ENCODE assay signal across 7 cellular contexts in the genomic region with DNA sequence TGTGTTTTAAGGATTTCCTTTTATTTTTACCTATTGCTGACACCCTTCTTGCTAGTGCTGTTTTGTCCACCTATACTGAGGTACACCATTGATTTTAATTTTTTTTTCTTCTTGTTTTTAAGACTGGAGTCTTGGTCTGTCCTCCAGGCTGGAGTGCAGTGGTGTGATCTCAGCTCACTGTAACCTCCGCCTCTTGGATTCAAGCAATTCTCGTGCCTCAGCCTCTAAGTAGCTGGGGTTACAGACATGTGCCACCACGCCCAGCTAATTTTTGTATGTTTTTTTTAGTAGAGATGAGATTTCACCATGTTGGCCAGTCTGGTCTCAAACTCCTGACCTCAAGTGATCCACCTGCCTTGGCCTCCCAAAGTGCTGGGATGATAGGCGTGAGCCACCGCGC. TPM values are rescaled to one million over a fixed set of nuclear protein-coding genes. Genes with fewer than 3 reads are reported as not detected.
A peak's percentile ranks its signal among the peaks of the same experiment; 100 is the strongest.
DNase-seq lines count a peak whose midpoint lies in the region; ATAC-seq, FAIRE-seq and TF ChIP-seq lines count a peak whose summit lies in the region.
"Not testable (repeated sequence)": the region's sequence is repeated elsewhere in the genome, so short reads cannot be mapped to it uniquely, and the experiment has no call there.

No MANE protein-coding gene starts in this region.

- WGBS in A549 (ENCODE audit: missing lambda C conversion rate): 45% methylated on average over 6 of the region's 6 CpGs

- TF ChIP-seq RAD21 in A549 (conservative IDR thresholded peaks at IDR 0.05 in 1 of 2, IDR thresholded peaks at IDR 0.05 in 1 of 2): not testable (repeated sequence)

- H3K9me3 Mint-ChIP-seq in HFFc6; astrocyte (ENCODE audit: unreplicated experiment); osteocyte (ENCODE audit: unreplicated experiment): not testable (repeated sequence)

- H2AFZ ChIP-seq in astrocyte (ENCODE audit: low read depth, low read length); keratinocyte (ENCODE audit: control insufficient read depth, low read length): not testable (repeated sequence)

- H3K36me3 Mint-ChIP-seq in HFFc6 (ENCODE audit: low read depth) (peaks cover 35% of the 10 kb centered on the region), osteocyte (ENCODE audit: unreplicated experiment) (peaks cover 25% of the 10 kb centered on the region)
- not testable (repeated sequence) for H3K36me3 Mint-ChIP-seq in astrocyte (ENCODE audit: low read depth, unreplicated experiment)

- H3K4me3 Mint-ChIP-seq in HFFc6 (peak overlapping the region; percentile 72), astrocyte (ENCODE audit: unreplicated experiment) (peak overlapping the region; percentile 50)
- H3K4me3 Mint-ChIP-seq in osteocyte (ENCODE audit: unreplicated experiment): not testable (repeated sequence)

- H3K9me1 ChIP-seq in keratinocyte (ENCODE audit: control insufficient read depth, extremely low read depth, insufficient read depth, low read length): not testable (repeated sequence)

- not testable (repeated sequence) for TF ChIP-seq POLR2A in A549 (IDR thresholded peaks at IDR 0.05; ENCODE audit: low read length)

- dilution Hi-C loops in keratinocyte (cut with MboI; ENCODE audit: extremely low pct_ligation_motif_present, low sequenced_read_pairs): not testable (repeated sequence)

- not testable (repeated sequence) for DNase-seq in A549 (ENCODE audit: low read depth in 1 of 2, low spot score in 1 of 2); HFFc6; astrocyte (ENCODE audit: low read depth); epithelial cell of prostate (ENCODE audit: low read depth, low spot score); keratinocyte (ENCODE audit: low read depth, low spot score); osteocyte (ENCODE audit: extremely low spot score, unreplicated experiment)
- DNase-seq in RPMI7951 (ENCODE audit: low read depth): peak; percentile 34

- H3K27ac ChIP-seq in A549 (peak overlapping the region; percentile 90 to 91), astrocyte (ENCODE audit: low read depth, low read length) (peak overlapping the region; percentile 79), epithelial cell of prostate (peak overlapping the region; percentile 70), keratinocyte (ENCODE audit: control insufficient read depth, insufficient read depth, low read length) (peak overlapping the region; percentile 60)

- peaks cover 87% of the 10 kb centered on the region for H3K4me1 Mint-ChIP-seq in HFFc6 (ENCODE audit: low read depth)
- H3K4me1 Mint-ChIP-seq in astrocyte (ENCODE audit: low read depth, unreplicated experiment): peaks cover 66% of the 10 kb centered on the region
- peaks cover 76% of the 10 kb centered on the region for H3K4me1 Mint-ChIP-seq in osteocyte (ENCODE audit: unreplicated experiment)

- peak overlapping the region; percentile 8 for H3K9ac ChIP-seq in astrocyte (ENCODE audit: low read length)
- H3K9ac ChIP-seq in keratinocyte (ENCODE audit: control insufficient read depth, extremely low read depth, insufficient read depth, low read length): not testable (repeated sequence)

- not testable (repeated sequence) for H3K27me3 ChIP-seq in astrocyte (ENCODE audit: insufficient read depth, low read length); keratinocyte (ENCODE audit: control insufficient read depth, extremely low read depth, insufficient read depth, low read length)

- POLR2A ChIA-PET in A549 (lab: Yijun Ruan, JAX): interaction anchor here (1.0 to 1.7 kb wide), 5 partner anchors 10 to 56 kb away, joined by 3 to 7 read pairs (median 5); no protein-coding TSS in a partner anchor

- peaks cover 93% of the 10 kb centered on the region for H3K79me2 ChIP-seq in astrocyte (ENCODE audit: insufficient read depth, low read length)
- peaks cover 79% of the 10 kb centered on the region for H3K79me2 ChIP-seq in keratinocyte (ENCODE audit: control insufficient read depth, insufficient read depth, low read length)

- H3K4me2 ChIP-seq in A549 (peak overlapping the region; percentile 80), astrocyte (ENCODE audit: low read length) (peak overlapping the region; percentile 60), keratinocyte (ENCODE audit: control insufficient read depth, extremely low read depth, insufficient read depth, low read depth, low read length) (peak overlapping the region; percentile 50)

- H3K9me3 ChIP-seq in A549; astrocyte (ENCODE audit: insufficient read depth, low read depth, low read length); keratinocyte (ENCODE audit: control insufficient read depth, low read depth, low read length): not testable (repeated sequence)

- peaks cover 12% of the 10 kb centered on the region for H3K36me3 ChIP-seq in astrocyte (ENCODE audit: insufficient read depth, low read length)
- H3K36me3 ChIP-seq in keratinocyte (ENCODE audit: control insufficient read depth in 2 of 2, extremely low read depth in 1 of 2, insufficient read depth in 2 of 2, low read length in 2 of 2): not testable (repeated sequence)

- ATAC-seq in A549: peak in 1 of 2 experiments; percentile 3; a peak in 2 of 6 replicates

- peaks cover 56% of the 10 kb centered on the region for H4K20me1 ChIP-seq in astrocyte (ENCODE audit: insufficient read depth, low read length)
- H4K20me1 ChIP-seq in keratinocyte (ENCODE audit: control insufficient read depth, extremely low read depth, insufficient read depth, low read length): not testable (repeated sequence)

- H3K27ac Mint-ChIP-seq in HFFc6: peak overlapping the region; percentile 60
- peak overlapping the region; percentile 96 for H3K27ac Mint-ChIP-seq in astrocyte (ENCODE audit: unreplicated experiment)
- H3K27ac Mint-ChIP-seq in osteocyte (ENCODE audit: unreplicated experiment): peak overlapping the region; percentile 94

- not testable (repeated sequence) for TF ChIP-seq CTCF in A549 (IDR thresholded peaks at IDR 0.05); HFFc6 (IDR thresholded peaks at IDR 0.05); astrocyte (IDR thresholded peaks at IDR 0.05; ENCODE audit: insufficient read depth, low read depth, low read length); keratinocyte (optimal IDR thresholded peaks at IDR 0.05 in 1 of 3, IDR thresholded peaks at IDR 0.05 in 1 of 3, conservative IDR thresholded peaks at IDR 0.05 in 1 of 3; ENCODE audit: extremely low read depth in 1 of 3, insufficient read depth in 2 of 3, low read length in 3 of 3); osteocyte (IDR thresholded peaks at IDR 0.05)

- H3K4me3 ChIP-seq in A549: 0 out of 3 replicates have a peak overlapping the region, but pooled peaks have one; percentile 11
- not testable (repeated sequence) for H3K4me3 ChIP-seq in astrocyte (ENCODE audit: insufficient read depth, low read depth, low read length); keratinocyte (ENCODE audit: control insufficient read depth in 2 of 3, extremely low read depth in 1 of 3, insufficient read depth in 2 of 3, low read depth in 1 of 3, low read length in 3 of 3)

- TF ChIP-seq EP300 in A549 (IDR thresholded peaks at IDR 0.05): not testable (repeated sequence)

- CTCF ChIA-PET in A549 (lab: Yijun Ruan, JAX): interaction anchor here (1.0 kb wide), 1 partner anchor 34 kb away, joined by 3 read pairs; no protein-coding TSS in a partner anchor

- FAIRE-seq in A549 (lab: Jason Lieb, UNC); astrocyte (lab: Jason Lieb, UNC); keratinocyte (lab: Jason Lieb, UNC): not testable (repeated sequence)

- H3K27me3 Mint-ChIP-seq in HFFc6 (ENCODE audit: insufficient read depth); astrocyte (ENCODE audit: low read depth, unreplicated experiment); osteocyte (ENCODE audit: unreplicated experiment): not testable (repeated sequence)

- H3K4me1 ChIP-seq in A549: peaks cover 98% of the 10 kb centered on the region
- H3K4me1 ChIP-seq in astrocyte (ENCODE audit: insufficient read depth, low read length): peaks cover 49% of the 10 kb centered on the region
- peaks cover 40% of the 10 kb centered on the region for H3K4me1 ChIP-seq in keratinocyte (ENCODE audit: control insufficient read depth, extremely low read depth, insufficient read depth, low read length)

TF ChIP-seq in A549, 52 proteins besides CTCF, POLR2A, EP300 and RAD21:
- TF ChIP-seq JUN (IDR thresholded peaks at IDR 0.05): 0 out of 5 replicates have a peak, but pooled peaks of 1 of the 2 experiments have one; percentile 2

RNA-seq across cellular contexts. Expression of a gene that starts 32.4 kb away (rescaled TPM):
- 369 and 454 TPM in 2 replicates for polyA plus RNA-seq in A549 (2011; rRNA removed)
- 308 and 386 TPM in 2 replicates for polyA plus RNA-seq in A549 (2012; cell fraction: cytosol; rRNA removed)
- polyA plus RNA-seq in A549 (2012; cell fraction: nucleus; rRNA removed): 121 and 135 TPM in 2 replicates
- polyA plus RNA-seq in A549 (2017; fragmentation: RNase III; extraction: RNeasy Plus Mini Kit Qiagen cat#74134 plus additional on column Dnase treatment): 381 to 414 TPM (median 391 TPM) in 3 replicates
- 48.8 and 53.9 TPM in 2 replicates for polyA minus RNA-seq in A549 (2011; rRNA and poly(A)+ RNA removed)
- 100 to 1,000 TPM; 101 to 158 (median 151) TPM for total RNA-seq in HFFc6 (2021; fragmentation: NEBNext Ultra II Directional; extraction: Animal tissue kit (Norgen Biotek cat#: 25700))
- total RNA-seq in RPMI7951 (2014; rRNA removed; shearing (Covaris generic)): 18.7 and 23.0 TPM in 2 replicates
- total RNA-seq in astrocyte: 260 and 273 TPM in 2 replicates
- 112 to 155 TPM (median 127 TPM) in 3 replicates for polyA plus RNA-seq in keratinocyte
- 7.3 TPM for polyA plus RNA-seq in keratinocyte (2011; ENCODE audit: low read depth)
- polyA plus RNA-seq in keratinocyte (2011; cell fraction: cytosol; rRNA removed): 162 and 198 TPM in 2 replicates
- polyA plus RNA-seq in keratinocyte (2011; cell fraction: nucleus; rRNA removed): 97.7 and 103 TPM in 2 replicates
- polyA plus RNA-seq in keratinocyte (2012; ENCODE audit: low replicate concordance): 62.0 and 137 TPM in 2 replicates
- polyA minus RNA-seq in keratinocyte: 12.0 to 36.1 TPM (median 24.9 TPM) in 3 replicates
- polyA minus RNA-seq in keratinocyte (2011; cell fraction: cytosol; rRNA and poly(A)+ RNA removed): 76.9 TPM
- polyA minus RNA-seq in keratinocyte (2011; cell fraction: nucleus; rRNA and poly(A)+ RNA removed): 19.1 and 25.1 TPM in 2 replicates
- 197 and 212 TPM in 2 replicates for total RNA-seq in osteocyte
